ENCODE assay signal across 21 cellular contexts in the genomic region with DNA sequence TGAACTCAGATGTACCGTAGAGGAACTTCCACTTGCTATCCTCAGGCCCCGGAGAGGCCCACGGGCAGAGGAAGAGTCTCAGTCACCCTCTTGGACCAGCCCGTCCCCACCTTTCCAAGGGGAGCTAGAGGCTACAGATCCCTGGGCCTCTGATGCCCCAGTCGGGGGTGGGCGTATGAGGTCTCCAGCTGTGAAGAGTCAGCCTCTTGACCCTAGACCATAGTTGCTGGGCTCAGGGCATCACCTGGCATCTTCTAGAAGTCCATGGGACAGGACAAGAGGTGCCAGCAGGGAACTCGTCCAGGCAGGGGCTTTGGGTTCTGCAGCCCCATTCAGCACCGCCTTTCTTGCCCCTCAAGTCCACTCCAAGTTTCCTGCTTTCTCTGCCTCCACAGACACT. TPM values are rescaled to one million over a fixed set of nuclear protein-coding genes. Genes with fewer than 3 reads are reported as not detected.
DNase-seq lines count a peak whose midpoint lies in the region; ATAC-seq and TF ChIP-seq lines count a peak whose summit lies in the region.
"Had no signal": no experiment of that assay in that cellular context is flagged by ENCODE, and none has a peak within 500 bp of the region (broad histone marks: within the 10 kb centered on the region; RNA-seq: fewer than 3 reads in every experiment).

No MANE protein-coding gene starts in this region.

- CTCF ChIA-PET in activated CD8-positive, alpha-beta T cell treated with anti-CD3 and anti-CD28 coated beads for 36 hours (lab: Charles Lee), result no interaction called here
- CTCF ChIA-PET in activated CD8-positive, alpha-beta T cell treated with anti-CD3 and anti-CD28 coated beads, Interleukin-2, amount 10 ng/mL, durations not matched to agents 7 days and 5 days (lab: Charles Lee), result no interaction called here
- CTCF ChIA-PET in CD4-positive, alpha-beta memory T cell (lab: Charles Lee; ENCODE audit: partially characterized antibody), result no interaction called here
- CTCF ChIA-PET in Caco-2 (lab: Charles Lee), result no interaction called here

- H3K9me3 ChIP-seq in CD4-positive, alpha-beta memory T cell (ENCODE audit: control insufficient read depth in 1 of 2, low read length in 2 of 2), result no peaks in the 10 kb centered on the region
- H3K9me3 ChIP-seq in neutrophil (no peaks in the 10 kb centered on the region), Caco-2 (no peaks in the 10 kb centered on the region)
- H3K9me3 ChIP-seq: HAP-1, SJCRH30 had no signal

- no peaks in the 10 kb centered on the region for H3K27me3 ChIP-seq in CD4-positive, alpha-beta memory T cell (ENCODE audit: insufficient read depth, low read length)
- H3K27me3 ChIP-seq in neutrophil, result no peaks in the 10 kb centered on the region
- no peaks in the 10 kb centered on the region for H3K27me3 ChIP-seq in Caco-2 (replicated peaks; ENCODE audit: control insufficient read depth, insufficient read depth, low read length)
- H3K27me3 ChIP-seq: SJCRH30 had no signal

- POLR2A ChIA-PET in activated CD8-positive, alpha-beta T cell treated with anti-CD3 and anti-CD28 coated beads for 36 hours (lab: Charles Lee), result interaction anchor here (1.1 to 5.5 kb wide), 2 partner anchors 9 to 32 kb away, joined by 3 to 33 read pairs; no protein-coding TSS in a partner anchor
- POLR2A ChIA-PET in activated CD8-positive, alpha-beta T cell treated with anti-CD3 and anti-CD28 coated beads, Interleukin-2, amount 10 ng/mL, durations not matched to agents 7 days and 5 days (lab: Charles Lee), result interaction anchor here (6.9 kb wide), 1 partner anchor 9 kb away, joined by 49 read pairs; no protein-coding TSS in a partner anchor
- POLR2A ChIA-PET in CD4-positive, alpha-beta memory T cell (lab: Charles Lee; ENCODE audit: partially characterized antibody), result interaction anchor here (39.3 kb wide), 1 partner anchor 23 kb away, joined by 1390 read pairs; a partner anchor contains a TSS
- POLR2A ChIA-PET in Caco-2 (lab: Charles Lee), result no interaction called here

- peaks cover 67% of the 10 kb centered on the region for H3K36me3 ChIP-seq in CD4-positive, alpha-beta memory T cell (ENCODE audit: insufficient read depth, low read length)
- H3K36me3 ChIP-seq in neutrophil (peaks cover 91% of the 10 kb centered on the region), Caco-2 (ENCODE audit: control insufficient read depth, insufficient read depth, low read length) (no peaks in the 10 kb centered on the region)
- H3K36me3 ChIP-seq: HAP-1, SJCRH30 had no signal

- H3K27ac ChIP-seq in CD4-positive, alpha-beta memory T cell (ENCODE audit: low read depth, low read length), result no peak overlapping the region
- peak overlapping the region; percentile 25 for H3K27ac ChIP-seq in neutrophil
- H3K27ac ChIP-seq: HL-60, KMS-11, SJCRH30 had no signal

- no peak overlapping the region for H3K4me3 ChIP-seq in CD4-positive, alpha-beta memory T cell (ENCODE audit: low read length in 2 of 2)
- no peak overlapping the region for H3K4me3 ChIP-seq in neutrophil (ENCODE audit: low read depth in 1 of 2, low read length in 1 of 2)
- no peak overlapping the region for H3K4me3 ChIP-seq in Caco-2 (ENCODE audit: low read depth, low read length)
- H3K4me3 ChIP-seq: HAP-1, SJCRH30 had no signal

- H3K4me3 Mint-ChIP-seq in activated CD8-positive, alpha-beta T cell treated with anti-CD3 and anti-CD28 coated beads for 36 hours, result no peak overlapping the region
- H3K4me3 Mint-ChIP-seq in activated CD8-positive, alpha-beta T cell treated with anti-CD3 and anti-CD28 coated beads, Interleukin-2, amount 10 ng/mL, durations not matched to agents 7 days and 5 days, result no peak overlapping the region
- no peak overlapping the region for H3K4me3 Mint-ChIP-seq in CD4-positive, alpha-beta memory T cell
- H3K4me3 Mint-ChIP-seq in Caco-2 (ENCODE audit: unreplicated experiment), result no peak overlapping the region
- H3K4me3 Mint-ChIP-seq: B cell had no signal

- H3K36me3 Mint-ChIP-seq in activated CD8-positive, alpha-beta T cell treated with anti-CD3 and anti-CD28 coated beads for 36 hours (ENCODE audit: low read depth), result peaks cover 35% of the 10 kb centered on the region
- H3K36me3 Mint-ChIP-seq in activated CD8-positive, alpha-beta T cell treated with anti-CD3 and anti-CD28 coated beads, Interleukin-2, amount 10 ng/mL, durations not matched to agents 7 days and 5 days (ENCODE audit: low read depth), result peaks cover 69% of the 10 kb centered on the region
- peaks cover 31 to 60% of the 10 kb centered on the region in 2 donors for H3K36me3 Mint-ChIP-seq in CD4-positive, alpha-beta memory T cell
- no peaks in the 10 kb centered on the region for H3K36me3 Mint-ChIP-seq in Caco-2 (ENCODE audit: insufficient read depth, unreplicated experiment)

- no TSS peak for BruUV-seq in Caco-2 (replicated peaks; lab: Mats Ljungman, UMichigan)

- no peak for DNase-seq in activated CD8-positive, alpha-beta T cell treated with anti-CD3 and anti-CD28 coated beads for 36 hours
- DNase-seq in activated CD8-positive, alpha-beta T cell treated with anti-CD3 and anti-CD28 coated beads, Interleukin-2, amount 10 ng/mL, durations not matched to agents 7 days and 5 days, result no peak
- no peak for DNase-seq in CD4-positive, alpha-beta memory T cell
- DNase-seq in SKM-1 treated with dmso at 0.1 percent for 144 hours (lab: John Stamatoyannopoulos, UW; ENCODE audit: unreplicated experiment) (peak; percentile 14), NCI-H2029 treated with DMSO at 0.1 percent for 48 hours (lab: John Stamatoyannopoulos, UW) (no peak), Caco-2 (no peak), DMS114 treated with DMSO at 0.1 percent for 48 hours (lab: John Stamatoyannopoulos, UW; ENCODE audit: unreplicated experiment) (no peak)
- DNase-seq: Calu3, NCI-H1417 treated with DMSO at 0.1 percent for 48 hours, NCI-H187 treated with DMSO at 0.1 percent for 48 hours, NCI-H226, NCI-H524 treated with DMSO at 0.1 percent for 48 hours, SJCRH30 had no signal

- H3K4me1 Mint-ChIP-seq in activated CD8-positive, alpha-beta T cell treated with anti-CD3 and anti-CD28 coated beads for 36 hours (ENCODE audit: low read depth), result peaks cover 19% of the 10 kb centered on the region
- H3K4me1 Mint-ChIP-seq in activated CD8-positive, alpha-beta T cell treated with anti-CD3 and anti-CD28 coated beads, Interleukin-2, amount 10 ng/mL, durations not matched to agents 7 days and 5 days (ENCODE audit: low read depth), result peaks cover 27% of the 10 kb centered on the region
- H3K4me1 Mint-ChIP-seq in CD4-positive, alpha-beta memory T cell, result peaks cover 10 to 29% (median 15%) of the 10 kb centered on the region in 4 donors
- no peaks in the 10 kb centered on the region for H3K4me1 Mint-ChIP-seq in Caco-2 (ENCODE audit: low read depth, unreplicated experiment)

- peaks cover 11% of the 10 kb centered on the region for H3K4me1 ChIP-seq in CD4-positive, alpha-beta memory T cell (ENCODE audit: insufficient read depth, low read length)
- H3K4me1 ChIP-seq in neutrophil (ENCODE audit: control insufficient read depth in 1 of 2, insufficient read depth in 1 of 2, low read depth in 1 of 2, low read length in 1 of 2), result peaks cover 12 to 13% of the 10 kb centered on the region in 2 experiments
- H3K4me1 ChIP-seq in Caco-2, result no peaks in the 10 kb centered on the region
- H3K4me1 ChIP-seq: HAP-1, SJCRH30 had no signal

- H3K27me3 Mint-ChIP-seq in activated CD8-positive, alpha-beta T cell treated with anti-CD3 and anti-CD28 coated beads for 36 hours, result no peaks in the 10 kb centered on the region
- no peaks in the 10 kb centered on the region for H3K27me3 Mint-ChIP-seq in activated CD8-positive, alpha-beta T cell treated with anti-CD3 and anti-CD28 coated beads, Interleukin-2, amount 10 ng/mL, durations not matched to agents 7 days and 5 days (ENCODE audit: low read depth)
- H3K27me3 Mint-ChIP-seq in CD4-positive, alpha-beta memory T cell, result no peaks in the 10 kb centered on the region
- no peaks in the 10 kb centered on the region for H3K27me3 Mint-ChIP-seq in Caco-2 (ENCODE audit: insufficient read depth, unreplicated experiment)
- H3K27me3 Mint-ChIP-seq: B cell had no signal

- ATAC-seq in activated CD8-positive, alpha-beta T cell treated with anti-CD3 and anti-CD28 coated beads for 36 hours, result no peak
- no peak for ATAC-seq in activated CD8-positive, alpha-beta T cell treated with anti-CD3 and anti-CD28 coated beads, Interleukin-2, amount 10 ng/mL, durations not matched to agents 7 days and 5 days

- no peak for TF ChIP-seq CTCF in activated CD8-positive, alpha-beta T cell treated with anti-CD3 and anti-CD28 coated beads for 36 hours (IDR thresholded peaks at IDR 0.05)
- no peak for TF ChIP-seq CTCF in neutrophil (IDR thresholded peaks at IDR 0.05)
- TF ChIP-seq CTCF in Caco-2 (IDR thresholded peaks at IDR 0.05; ENCODE audit: insufficient read depth in 1 of 2, low read depth in 1 of 2, low read length in 1 of 2, severe bottlenecking in 1 of 2, unreplicated experiment in 1 of 2), result no peak

- intact Hi-C loops in activated CD8-positive, alpha-beta T cell treated with anti-CD3 and anti-CD28 coated beads for 36 hours (cut with micrococcal nuclease), result no loop called here
- intact Hi-C loops in CD4-positive, alpha-beta memory T cell (cut with micrococcal nuclease), result no loop called here
- intact Hi-C loops in Caco-2 (cut with micrococcal nuclease; ENCODE audit: unreplicated experiment), result no loop called here

- H3K27ac Mint-ChIP-seq in activated CD8-positive, alpha-beta T cell treated with anti-CD3 and anti-CD28 coated beads for 36 hours, result peak overlapping the region; percentile 57
- H3K27ac Mint-ChIP-seq in activated CD8-positive, alpha-beta T cell treated with anti-CD3 and anti-CD28 coated beads, Interleukin-2, amount 10 ng/mL, durations not matched to agents 7 days and 5 days, result no peak overlapping the region
- peak overlapping the region in 5 of 7 donors; percentile 0 to 73 (median 64) for H3K27ac Mint-ChIP-seq in CD4-positive, alpha-beta memory T cell
- H3K27ac Mint-ChIP-seq in Caco-2 (ENCODE audit: unreplicated experiment), result no peak overlapping the region
- H3K27ac Mint-ChIP-seq: B cell had no signal

- no peaks in the 10 kb centered on the region for H3K9me3 Mint-ChIP-seq in activated CD8-positive, alpha-beta T cell treated with anti-CD3 and anti-CD28 coated beads for 36 hours
- no peaks in the 10 kb centered on the region for H3K9me3 Mint-ChIP-seq in activated CD8-positive, alpha-beta T cell treated with anti-CD3 and anti-CD28 coated beads, Interleukin-2, amount 10 ng/mL, durations not matched to agents 7 days and 5 days (ENCODE audit: insufficient read depth)
- H3K9me3 Mint-ChIP-seq in CD4-positive, alpha-beta memory T cell, result no peaks in the 10 kb centered on the region
- no peaks in the 10 kb centered on the region for H3K9me3 Mint-ChIP-seq in Caco-2 (ENCODE audit: unreplicated experiment)

RNA-seq across cellular contexts. Expression of a gene that starts 11.6 kb away (rescaled TPM):
- total RNA-seq in activated CD8-positive, alpha-beta T cell treated with anti-CD3 and anti-CD28 coated beads for 36 hours, result 100 to 1,000 TPM; 117 to 123 TPM
- 100 to 1,000 TPM; 286 to 303 TPM for total RNA-seq in activated CD8-positive, alpha-beta T cell treated with anti-CD3 and anti-CD28 coated beads, Interleukin-2, amount 10 ng/mL, durations not matched to agents 7 days and 5 days
- total RNA-seq in CD4-positive, alpha-beta memory T cell, result 100 to 1,000 TPM; 148 to 152 TPM
- polyA plus RNA-seq in CD4-positive, alpha-beta memory T cell, result 100 to 1,000 TPM in 1 of 2 donors, 10 to 100 TPM in 1; 83.3 to 211 TPM
- not detected in 2 replicates for total RNA-seq in Caco-2 (2022)
- total RNA-seq: A172, Calu3, HT1080, M059J, SJCRH30 had no signal

RNA-seq across cellular contexts. Expression of a gene that starts 52.4 kb away (rescaled TPM):
- total RNA-seq in activated CD8-positive, alpha-beta T cell treated with anti-CD3 and anti-CD28 coated beads for 36 hours, result 10 to 100 TPM; 10.4 to 11.1 TPM
- total RNA-seq in activated CD8-positive, alpha-beta T cell treated with anti-CD3 and anti-CD28 coated beads, Interleukin-2, amount 10 ng/mL, durations not matched to agents 7 days and 5 days, result 1 to 10 TPM; 4.7 to 5.4 TPM
- total RNA-seq in CD4-positive, alpha-beta memory T cell, result 1 to 10 TPM; 5.1 to 6.1 TPM
- 1 to 10 TPM; 5.6 to 8.1 TPM for polyA plus RNA-seq in CD4-positive, alpha-beta memory T cell
- 41.0 and 41.2 TPM in 2 replicates for total RNA-seq in Caco-2 (2022)

RNA-seq across cellular contexts. Expression of a gene that starts 52.6 kb away (rescaled TPM):
- under 1 TPM; 0.16 to 0.38 TPM for total RNA-seq in activated CD8-positive, alpha-beta T cell treated with anti-CD3 and anti-CD28 coated beads for 36 hours
- 1 to 10 TPM; 1.6 to 1.7 TPM for total RNA-seq in activated CD8-positive, alpha-beta T cell treated with anti-CD3 and anti-CD28 coated beads, Interleukin-2, amount 10 ng/mL, durations not matched to agents 7 days and 5 days
- total RNA-seq in CD4-positive, alpha-beta memory T cell, result under 1 TPM; 0.32 to 0.33 TPM
- polyA plus RNA-seq in CD4-positive, alpha-beta memory T cell, result under 1 TPM; 0.48 to 0.90 TPM
- total RNA-seq in Caco-2 (2022), result 0.32 TPM in 2 replicates
- total RNA-seq: A172, B cell, Calu3, HT1080, M059J had no signal

Comparison
In these comparisons a context has a peak if more than half of its experiments do, and no peak if none do; other contexts are left out.
1. H3K27ac Mint-ChIP-seq: peak in activated CD8-positive, alpha-beta T cell treated with anti-CD3 and anti-CD28 coated beads for 36 hours (single experiment) and CD4-positive, alpha-beta memory T cell (5 of 7); none in activated CD8-positive, alpha-beta T cell treated with anti-CD3 and anti-CD28 coated beads, Interleukin-2, amount 10 ng/mL, durations not matched to agents 7 days and 5 days (single experiment) and Caco-2 (single experiment).
2. RNA of a gene that starts 11.6 kb away (total RNA-seq): 286 to 303 TPM in activated CD8-positive, alpha-beta T cell treated with anti-CD3 and anti-CD28 coated beads, Interleukin-2, amount 10 ng/mL, durations not matched to agents 7 days and 5 days, 148 to 152 TPM in CD4-positive, alpha-beta memory T cell and 117 to 123 TPM in activated CD8-positive, alpha-beta T cell treated with anti-CD3 and anti-CD28 coated beads for 36 hours; not detected in Caco-2; every median in the first group is over 100 times any median in the second.